10 cellular contexts compared by ENCODE assay signal in genomic region chr21:44765231-44766013, GRCh38. TPM values are rescaled to one million over a fixed set of nuclear protein-coding genes. Genes with fewer than 3 reads are reported as not detected.
DNase-seq lines count a peak whose midpoint lies in the region; ATAC-seq, FAIRE-seq and TF ChIP-seq lines count a peak whose summit lies in the region.
"Had no signal": no experiment of that assay in that cellular context is flagged by ENCODE, and none has a peak within 500 bp of the region (broad histone marks: within the 10 kb centered on the region; RNA-seq: fewer than 3 reads in every experiment).

No MANE protein-coding gene starts in this region.

- H3K36me3 ChIP-seq in KOPT-K1 (ENCODE audit: insufficient read depth, low read length) (peaks cover 19% of the 10 kb centered on the region), keratinocyte (ENCODE audit: control insufficient read depth in 2 of 2, extremely low read depth in 1 of 2, insufficient read depth in 2 of 2, low read length in 2 of 2) (peaks cover 0 to 1% of the 10 kb centered on the region in 2 experiments)

- H3K4me2 ChIP-seq in keratinocyte (ENCODE audit: control insufficient read depth, extremely low read depth, insufficient read depth, low read depth, low read length) = peak overlapping the region; percentile 51

- peak; percentile 87 for ATAC-seq in activated CD8-positive, alpha-beta T cell treated with anti-CD3 and anti-CD28 coated beads, Interleukin-2, amount 10 ng/mL, durations not matched to agents 7 days and 5 days
- ATAC-seq in HG02852 (IDR thresholded peaks at IDR 0.05; ENCODE audit: unreplicated experiment) = no peak
- no peak for ATAC-seq in GM19351 (IDR thresholded peaks at IDR 0.05; ENCODE audit: unreplicated experiment)
- no peak for ATAC-seq in HG02678 (IDR thresholded peaks at IDR 0.05; ENCODE audit: unreplicated experiment)

- POLR2A ChIA-PET in activated CD8-positive, alpha-beta T cell treated with anti-CD3 and anti-CD28 coated beads, Interleukin-2, amount 10 ng/mL, durations not matched to agents 7 days and 5 days (lab: Charles Lee) = no interaction called here

- H3K27ac ChIP-seq in KOPT-K1 (ENCODE audit: low read depth, low read length, poor library complexity, severe bottlenecking) (peak overlapping the region; percentile 18), keratinocyte (ENCODE audit: control insufficient read depth, insufficient read depth, low read length) (no peak overlapping the region)
- H3K27ac ChIP-seq: heart left ventricle had no signal

- TF ChIP-seq CTCF in keratinocyte (optimal IDR thresholded peaks at IDR 0.05 in 1 of 3, IDR thresholded peaks at IDR 0.05 in 1 of 3, conservative IDR thresholded peaks at IDR 0.05 in 1 of 3; ENCODE audit: extremely low read depth in 1 of 3, insufficient read depth in 2 of 3, low read length in 3 of 3) = no peak

- dilution Hi-C loops in keratinocyte (cut with MboI; ENCODE audit: extremely low pct_ligation_motif_present, low sequenced_read_pairs) = no loop called here

- H2AFZ ChIP-seq in keratinocyte (ENCODE audit: control insufficient read depth, low read length) = no peak overlapping the region

- peaks cover 29% of the 10 kb centered on the region for H3K4me1 Mint-ChIP-seq in activated CD8-positive, alpha-beta T cell treated with anti-CD3 and anti-CD28 coated beads, Interleukin-2, amount 10 ng/mL, durations not matched to agents 7 days and 5 days (ENCODE audit: low read depth)

- DNase-seq in DMS53 (lab: John Stamatoyannopoulos, UW) = peak; percentile 75
- peak; percentile 75 for DNase-seq in activated CD8-positive, alpha-beta T cell treated with anti-CD3 and anti-CD28 coated beads, Interleukin-2, amount 10 ng/mL, durations not matched to agents 7 days and 5 days
- no peak for DNase-seq in keratinocyte (ENCODE audit: low read depth, low spot score)
- DNase-seq in HuH-7.5 (ENCODE audit: low spot score) = no peak
- DNase-seq: heart left ventricle, NCI-H1105 treated with DMSO at 0.1 percent for 48 hours had no signal

- CTCF ChIA-PET in activated CD8-positive, alpha-beta T cell treated with anti-CD3 and anti-CD28 coated beads, Interleukin-2, amount 10 ng/mL, durations not matched to agents 7 days and 5 days (lab: Charles Lee) = interaction anchor here (0.7 to 3.9 kb wide), 7 partner anchors 9 to 255 kb away, joined by 3 to 20 read pairs (median 4); no protein-coding TSS in a partner anchor

- no peaks in the 10 kb centered on the region for H3K9me3 Mint-ChIP-seq in activated CD8-positive, alpha-beta T cell treated with anti-CD3 and anti-CD28 coated beads, Interleukin-2, amount 10 ng/mL, durations not matched to agents 7 days and 5 days (ENCODE audit: insufficient read depth)

- no peaks in the 10 kb centered on the region for H3K9me1 ChIP-seq in keratinocyte (ENCODE audit: control insufficient read depth, extremely low read depth, insufficient read depth, low read length)

- H3K9me3 ChIP-seq in KOPT-K1 (ENCODE audit: insufficient read depth, low read length, poor library complexity, severe bottlenecking) (no peaks in the 10 kb centered on the region), keratinocyte (ENCODE audit: control insufficient read depth, low read depth, low read length) (no peaks in the 10 kb centered on the region)
- H3K9me3 ChIP-seq: heart left ventricle had no signal

- H3K79me2 ChIP-seq in keratinocyte (ENCODE audit: control insufficient read depth, insufficient read depth, low read length) = no peaks in the 10 kb centered on the region

- H3K4me3 Mint-ChIP-seq in activated CD8-positive, alpha-beta T cell treated with anti-CD3 and anti-CD28 coated beads, Interleukin-2, amount 10 ng/mL, durations not matched to agents 7 days and 5 days = peak overlapping the region; percentile 63

- peak overlapping the region; percentile 92 for H3K27ac Mint-ChIP-seq in activated CD8-positive, alpha-beta T cell treated with anti-CD3 and anti-CD28 coated beads, Interleukin-2, amount 10 ng/mL, durations not matched to agents 7 days and 5 days

- no peaks in the 10 kb centered on the region for H3K27me3 Mint-ChIP-seq in activated CD8-positive, alpha-beta T cell treated with anti-CD3 and anti-CD28 coated beads, Interleukin-2, amount 10 ng/mL, durations not matched to agents 7 days and 5 days (ENCODE audit: low read depth)

- no peak overlapping the region for H3K9ac ChIP-seq in keratinocyte (ENCODE audit: control insufficient read depth, extremely low read depth, insufficient read depth, low read length)

- H3K27me3 ChIP-seq in keratinocyte (ENCODE audit: control insufficient read depth, extremely low read depth, insufficient read depth, low read length) = peaks cover 5% of the 10 kb centered on the region
- H3K27me3 ChIP-seq: heart left ventricle had no signal

- no peaks in the 10 kb centered on the region for H4K20me1 ChIP-seq in keratinocyte (ENCODE audit: control insufficient read depth, extremely low read depth, insufficient read depth, low read length)

- peak; percentile 57 for FAIRE-seq in keratinocyte (lab: Jason Lieb, UNC)

- H3K36me3 Mint-ChIP-seq in activated CD8-positive, alpha-beta T cell treated with anti-CD3 and anti-CD28 coated beads, Interleukin-2, amount 10 ng/mL, durations not matched to agents 7 days and 5 days (ENCODE audit: low read depth) = peaks cover 12% of the 10 kb centered on the region

- H3K4me1 ChIP-seq in keratinocyte (ENCODE audit: control insufficient read depth, extremely low read depth, insufficient read depth, low read length) = peaks cover 31% of the 10 kb centered on the region

- H3K4me3 ChIP-seq in keratinocyte (ENCODE audit: control insufficient read depth in 2 of 3, extremely low read depth in 1 of 3, insufficient read depth in 2 of 3, low read depth in 1 of 3, low read length in 3 of 3) = peak overlapping the region in 2 of 3 experiments; percentile 22 to 27
- H3K4me3 ChIP-seq: heart left ventricle had no signal

RNA-seq across cellular contexts. Expression of gene UBE2G2, which starts 36.2 kb away (rescaled TPM):
- total RNA-seq in activated CD8-positive, alpha-beta T cell treated with anti-CD3 and anti-CD28 coated beads, Interleukin-2, amount 10 ng/mL, durations not matched to agents 7 days and 5 days = 10 to 100 TPM; 85.5 to 86.0 TPM
- 82.0 to 114 TPM (median 106 TPM) in 3 replicates for polyA plus RNA-seq in keratinocyte
- polyA plus RNA-seq in keratinocyte (2011; ENCODE audit: low read depth) = 44.9 TPM
- 65.3 and 72.5 TPM in 2 replicates for polyA plus RNA-seq in keratinocyte (2011; cell fraction: cytosol; rRNA removed)
- 241 and 269 TPM in 2 replicates for polyA plus RNA-seq in keratinocyte (2011; cell fraction: nucleus; rRNA removed)
- 51.6 and 64.6 TPM in 2 replicates for polyA plus RNA-seq in keratinocyte (2012; ENCODE audit: low replicate concordance)
- polyA minus RNA-seq in keratinocyte = 47.3 to 114 TPM (median 111 TPM) in 3 replicates
- polyA minus RNA-seq in keratinocyte (2011; cell fraction: cytosol; rRNA and poly(A)+ RNA removed) = 58.9 TPM
- 66.2 and 111 TPM in 2 replicates for polyA minus RNA-seq in keratinocyte (2011; cell fraction: nucleus; rRNA and poly(A)+ RNA removed)

RNA-seq across cellular contexts. Expression of gene SUMO3, which starts 52.4 kb away (rescaled TPM):
- 100 to 1,000 TPM in 1 of 2 experiments, 10 to 100 TPM in 1; 98.8 to 102 TPM for total RNA-seq in activated CD8-positive, alpha-beta T cell treated with anti-CD3 and anti-CD28 coated beads, Interleukin-2, amount 10 ng/mL, durations not matched to agents 7 days and 5 days
- polyA plus RNA-seq in keratinocyte = 69.3 to 132 TPM (median 115 TPM) in 3 replicates
- polyA plus RNA-seq in keratinocyte (2011; ENCODE audit: low read depth) = 21.6 TPM
- polyA plus RNA-seq in keratinocyte (2011; cell fraction: cytosol; rRNA removed) = 134 and 154 TPM in 2 replicates
- 33.1 and 37.7 TPM in 2 replicates for polyA plus RNA-seq in keratinocyte (2011; cell fraction: nucleus; rRNA removed)
- 51.1 and 105 TPM in 2 replicates for polyA plus RNA-seq in keratinocyte (2012; ENCODE audit: low replicate concordance)
- 62.1 to 83.9 TPM (median 66.2 TPM) in 3 replicates for polyA minus RNA-seq in keratinocyte
- polyA minus RNA-seq in keratinocyte (2011; cell fraction: cytosol; rRNA and poly(A)+ RNA removed) = 103 TPM
- 13.4 and 18.2 TPM in 2 replicates for polyA minus RNA-seq in keratinocyte (2011; cell fraction: nucleus; rRNA and poly(A)+ RNA removed)

RNA-seq across cellular contexts. Expression of gene TSPEAR, which starts 54.0 kb away (rescaled TPM):
- total RNA-seq in activated CD8-positive, alpha-beta T cell treated with anti-CD3 and anti-CD28 coated beads, Interleukin-2, amount 10 ng/mL, durations not matched to agents 7 days and 5 days = not detected
- polyA plus RNA-seq in keratinocyte = 0.07 to 0.12 TPM in 2 of 3 replicates, not detected in the other
- not detected for polyA plus RNA-seq in keratinocyte (2011; ENCODE audit: low read depth)
- 0.01 and 0.06 TPM in 2 replicates for polyA plus RNA-seq in keratinocyte (2011; cell fraction: cytosol; rRNA removed)
- 0.10 and 0.20 TPM in 2 replicates for polyA plus RNA-seq in keratinocyte (2011; cell fraction: nucleus; rRNA removed)
- polyA plus RNA-seq in keratinocyte (2012; ENCODE audit: low replicate concordance) = 0.07 TPM in 1 of 2 replicates, not detected in the other
- polyA minus RNA-seq in keratinocyte = 0.20 TPM in 1 of 3 replicates, not detected in the others
- polyA minus RNA-seq in keratinocyte (2011; cell fraction: cytosol; rRNA and poly(A)+ RNA removed) = not detected
- polyA minus RNA-seq in keratinocyte (2011; cell fraction: nucleus; rRNA and poly(A)+ RNA removed) = not detected in 2 replicates

Comparison
In these comparisons a context has a peak if more than half of its experiments do, and no peak if none do; other contexts are left out.
1. DNase-seq: peak in DMS53 (single experiment) and activated CD8-positive, alpha-beta T cell treated with anti-CD3 and anti-CD28 coated beads, Interleukin-2, amount 10 ng/mL, durations not matched to agents 7 days and 5 days (single experiment); none in keratinocyte (single experiment) and HuH-7.5 (single experiment).